12 cellular contexts compared by ENCODE assay signal in genomic region chr2:135586148-135586547, GRCh38. TPM values are rescaled to one million over a fixed set of nuclear protein-coding genes. Genes with fewer than 3 reads are reported as not detected.
A peak's percentile ranks its signal among the peaks of the same experiment; 100 is the strongest.
DNase-seq lines count a peak whose midpoint lies in the region; ATAC-seq lines count a peak whose summit lies in the region.
"Had no signal": no experiment of that assay in that cellular context is flagged by ENCODE, and none has a peak within 500 bp of the region (broad histone marks: within the 10 kb centered on the region; RNA-seq: fewer than 3 reads in every experiment).

No MANE protein-coding gene starts in this region.

- DNase-seq in DMS53 (lab: John Stamatoyannopoulos, UW) (peak; percentile 13), DMS53 treated with DMSO at 0.1 percent for 48 hours (lab: John Stamatoyannopoulos, UW; ENCODE audit: unreplicated experiment) (no peak), LHCN-M2 (ENCODE audit: low read depth) (peak; percentile 5), middle frontal gyrus (ENCODE audit: extremely low spot score, low spot score) (peak; percentile 44), NCI-H128 (lab: John Stamatoyannopoulos, UW; ENCODE audit: unreplicated experiment) (no peak), RPMI8226 (no peak)
- DNase-seq: activated CD8-positive, alpha-beta memory T cell treated with anti-CD3 and anti-CD28 coated beads, Interleukin-2, amount 10 ng/mL, durations not matched to agents 7 days and 5 days; effector CD4-positive, alpha-beta T cell; lower lobe of right lung; OCI-M1 had no signal

- ATAC-seq in HG02571 (IDR thresholded peaks at IDR 0.05; ENCODE audit: unreplicated experiment), result peak; percentile 81
- no peak for ATAC-seq in GM19328 (IDR thresholded peaks at IDR 0.05; ENCODE audit: unreplicated experiment)
- ATAC-seq: activated CD8-positive, alpha-beta memory T cell treated with anti-CD3 and anti-CD28 coated beads, Interleukin-2, amount 10 ng/mL, durations not matched to agents 7 days and 5 days; lower lobe of right lung had no signal

RNA-seq across cellular contexts. Expression of gene R3HDM1, which starts 54.9 kb away (rescaled TPM):
- total RNA-seq in LHCN-M2 (2014; rRNA removed), result 9.0 and 11.7 TPM in 2 replicates
- polyA plus RNA-seq in LHCN-M2 (2012), result 13.6 TPM

RNA-seq across cellular contexts. Expression of gene ZRANB3, which starts 55.1 kb away (rescaled TPM):
- total RNA-seq in LHCN-M2 (2014; rRNA removed), result 10.4 and 11.5 TPM in 2 replicates
- polyA plus RNA-seq in LHCN-M2 (2012), result 1.9 TPM

Comparison
In these comparisons a context has a peak if more than half of its experiments do, and no peak if none do; other contexts are left out.
1. DNase-seq: peak in DMS53 (single experiment), LHCN-M2 (single experiment) and middle frontal gyrus (single experiment); none in DMS53 treated with DMSO at 0.1 percent for 48 hours (single experiment), NCI-H128 (single experiment) and RPMI8226 (single experiment).